ENCODE assay signal across 2 cellular contexts in the genomic region with DNA sequence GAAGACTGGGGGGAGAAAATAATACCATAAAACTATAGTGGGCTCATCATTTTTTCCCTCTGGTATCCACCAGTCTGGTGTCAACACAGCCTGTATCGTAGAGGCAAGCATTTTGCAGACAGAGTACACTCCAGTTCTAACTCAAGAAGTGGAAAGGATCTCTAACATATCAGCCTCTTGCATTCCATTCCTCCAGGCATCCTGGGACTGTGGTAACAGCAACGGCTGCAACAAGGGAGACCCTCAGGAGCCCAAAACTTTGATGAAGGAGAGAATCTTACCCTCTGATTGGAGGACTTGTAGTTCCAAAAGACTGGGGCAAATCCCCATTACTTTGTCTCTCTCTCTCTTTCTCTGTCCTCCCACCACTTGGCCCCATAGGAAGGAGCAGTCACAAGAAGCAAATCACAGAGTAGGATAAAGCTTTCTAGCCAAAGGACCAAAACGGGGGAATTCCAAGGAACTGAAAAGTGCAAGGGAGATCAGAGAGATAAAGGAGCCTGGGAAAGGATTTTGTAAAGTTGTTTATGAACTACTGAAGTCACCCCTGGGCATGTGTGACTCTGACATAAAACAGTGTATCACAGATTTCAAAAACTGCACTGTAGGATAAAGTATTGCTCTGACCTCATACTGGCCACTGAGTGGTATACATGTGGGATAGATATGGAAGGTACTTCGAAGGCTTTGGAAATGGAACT.
TF ChIP-seq lines count a peak whose summit lies in the region.

No MANE protein-coding gene starts in this region.

TF ChIP-seq in H1, 55 proteins besides CTCF, POLR2A, EP300 and RAD21 (continues in another document):
- no peak for TF ChIP-seq NRF1 (IDR thresholded peaks at IDR 0.05; ENCODE audit: low read depth, low read length)
- TF ChIP-seq POU5F1 (IDR thresholded peaks at IDR 0.05; ENCODE audit: low read depth, low read length), result no peak
- TF ChIP-seq JUN (IDR thresholded peaks at IDR 0.05; ENCODE audit: low read depth, low read length), result no peak
- TF ChIP-seq SIN3A (conservative IDR thresholded peaks at IDR 0.05 in 1 of 2, IDR thresholded peaks at IDR 0.05 in 1 of 2; ENCODE audit: low read depth in 1 of 2, low read length in 2 of 2), result no peak
- TF ChIP-seq SP2 (IDR thresholded peaks at IDR 0.05; ENCODE audit: low read length), result no peak
- TF ChIP-seq ATF2 (IDR thresholded peaks at IDR 0.05; ENCODE audit: low read length), result no peak
- TF ChIP-seq SIX5 (IDR thresholded peaks at IDR 0.05; ENCODE audit: low read depth, low read length), result no peak
- TF ChIP-seq CHD7 (IDR thresholded peaks at IDR 0.05; ENCODE audit: insufficient replicate concordance, low read length), result no peak
- no peak for TF ChIP-seq PHF8 (conservative IDR thresholded peaks at IDR 0.05; ENCODE audit: low read depth, low read length)
- TF ChIP-seq KDM1A (IDR thresholded peaks at IDR 0.05; ENCODE audit: borderline replicate concordance, low read length), result no peak
- TF ChIP-seq NANOG (IDR thresholded peaks at IDR 0.05; ENCODE audit: insufficient read depth, low read depth, low read length, poor library complexity, severe bottlenecking), result no peak
- no peak for TF ChIP-seq TAF7 (optimal IDR thresholded peaks at IDR 0.05; ENCODE audit: borderline replicate concordance, low read depth, low read length)
- no peak for TF ChIP-seq TEAD4 (IDR thresholded peaks at IDR 0.05; ENCODE audit: low read depth, low read length)

TF ChIP-seq in SK-N-SH, 30 proteins besides CTCF, POLR2A, EP300 and RAD21:
- TF ChIP-seq IRF3 (IDR thresholded peaks at IDR 0.05; ENCODE audit: low read depth, low read length), result no peak
- TF ChIP-seq MXI1 (IDR thresholded peaks at IDR 0.05; ENCODE audit: low read depth, low read length), result no peak
- TF ChIP-seq USF2 (IDR thresholded peaks at IDR 0.05; ENCODE audit: borderline replicate concordance, low read depth, low read length), result no peak
- no peak for TF ChIP-seq TEAD4 (IDR thresholded peaks at IDR 0.05; ENCODE audit: borderline replicate concordance, insufficient read depth)
- no peak for TF ChIP-seq FOXJ3 (CRISPR knock-in tag; IDR thresholded peaks at IDR 0.05)
- no peak for TF ChIP-seq REST (IDR thresholded peaks at IDR 0.05; ENCODE audit: low read depth, low read length)
- TF ChIP-seq POLR2AphosphoS5 (IDR thresholded peaks at IDR 0.05; ENCODE audit: low read depth, low read length), result no peak
- TF ChIP-seq GABPA (IDR thresholded peaks at IDR 0.05; ENCODE audit: low read depth), result no peak
- no peak for TF ChIP-seq USF1 (IDR thresholded peaks at IDR 0.05; ENCODE audit: borderline replicate concordance, low read depth)
- no peak for TF ChIP-seq YY1 (IDR thresholded peaks at IDR 0.05; ENCODE audit: low read depth)
- TF ChIP-seq CHD2 (IDR thresholded peaks at IDR 0.05; ENCODE audit: low read length, partially characterized antibody), result no peak
- no peak for TF ChIP-seq TAF1 (IDR thresholded peaks at IDR 0.05; ENCODE audit: borderline replicate concordance, low read depth, low read length)
- no peak for TF ChIP-seq NFIC (IDR thresholded peaks at IDR 0.05; ENCODE audit: borderline replicate concordance)
- TF ChIP-seq SMC3 (IDR thresholded peaks at IDR 0.05; ENCODE audit: low read depth, low read length), result no peak
- TF ChIP-seq ELF1 (IDR thresholded peaks at IDR 0.05), result no peak
- no peak for TF ChIP-seq RXRA (IDR thresholded peaks at IDR 0.05; ENCODE audit: borderline replicate concordance, low read depth)
- TF ChIP-seq JUND (IDR thresholded peaks at IDR 0.05), result no peak
